Comparison of ENCODE assay signal across 33 cellular contexts in genomic region chr6:152229330-152229729, GRCh38.
"Had no signal": no experiment of that assay in that cellular context is flagged by ENCODE, and none has a peak within 500 bp of the region (broad histone marks: within the 10 kb centered on the region; RNA-seq: fewer than 3 reads in every experiment).

No MANE protein-coding gene starts in this region.

- H3K9me3 ChIP-seq: adrenal gland had no signal

- FAIRE-seq: bronchial epithelial cell, TTC549 had no signal

- H3K4me3 ChIP-seq: adrenal gland, cardiac muscle cell had no signal

- H3K27me3 ChIP-seq: adrenal gland, cardiac muscle cell had no signal

- ATAC-seq: activated CD8-positive, alpha-beta T cell treated with anti-CD3 and anti-CD28 coated beads for 36 hours; activated naive CD4-positive, alpha-beta T cell treated with anti-CD3 and anti-CD28 coated beads, Interleukin-2, amount 50 U/mL, for 72 hours; activated T-cell treated with anti-CD3 and anti-CD28 coated beads, Interleukin-2, amount 50 U/mL, for 4 hours; activated T-cell treated with anti-CD3 and anti-CD28 coated beads, Interleukin-2, amount 50 U/mL, for 72 hours; activated T-helper 17 cell treated with anti-CD3 and anti-CD28 coated beads, Interleukin-2, amount 50 U/mL, for 72 hours had no signal

- H3K27ac ChIP-seq: adrenal gland, cardiac muscle cell, VCaP had no signal

- DNase-seq: activated B cell treated with CpG ODN at 0.5 μM for 24 hours; activated CD4-positive, alpha-beta memory T cell treated with anti-CD3 and anti-CD28 coated beads for 36 hours; activated CD4-positive, alpha-beta T cell treated with anti-CD3 and anti-CD28 coated beads for 4 hours; activated CD4-positive, alpha-beta T cell treated with anti-CD3 and anti-CD28 coated beads, Interleukin-2, amount 10 ng/mL, durations not matched to agents 24 days and 14 days; activated CD4-positive, alpha-beta T cell treated with anti-CD3 and anti-CD28 coated beads, Interleukin-2, amount 50 U/mL, for 1 hour; activated CD4-positive, alpha-beta T cell treated with anti-CD3 and anti-CD28 coated beads, Interleukin-2, amount 50 U/mL, for 4 hours; activated CD4-positive, CD25-positive, alpha-beta regulatory T cell treated with anti-CD3 and anti-CD28 coated beads, Interleukin-2, amount 50 U/mL, for 72 hours; activated CD8-positive, alpha-beta memory T cell treated with anti-CD3 and anti-CD28 coated beads, Interleukin-2, amount 50 U/mL, for 4 hours; activated CD8-positive, alpha-beta T cell treated with anti-CD3 and anti-CD28 coated beads for 36 hours; activated effector memory CD4-positive, alpha-beta T cell treated with anti-CD3 and anti-CD28 coated beads, Interleukin-2, amount 50 U/mL, for 16 hours; activated gamma-delta T cell treated with Interleukin-2 at 50 U/mL for 16 hours; activated naive CD4-positive, alpha-beta T cell; activated naive CD4-positive, alpha-beta T cell treated with anti-CD3 and anti-CD28 coated beads for 36 hours; activated naive CD4-positive, alpha-beta T cell treated with anti-CD3 and anti-CD28 coated beads, Interleukin-2, amount 50 U/mL, for 16 hours; activated naive CD8-positive, alpha-beta T cell treated with anti-CD3 and anti-CD28 coated beads for 36 hours; activated T-cell treated with anti-CD3 and anti-CD28 coated beads for 4 hours; activated T-cell treated with anti-CD3 and anti-CD28 coated beads, Interleukin-2, amount 50 U/mL, for 1 hour; activated T-cell treated with anti-CD3 and anti-CD28 coated beads, Interleukin-2, amount 50 U/mL, for 4 hours; activated T-cell treated with anti-CD3 and anti-CD28 coated beads, Interleukin-2, amount 50 U/mL, for 72 hours; adrenal gland; amniotic stem cell; aorta; caudate nucleus; cerebellar nuclear complex; T-helper 1 cell; T-helper 2 cell; T-helper 9 cell had no signal

- H3K4me1 ChIP-seq: adrenal gland had no signal
